In genomic region chr2:231348173-231348572, GRCh38 we compare ENCODE assay signal across 19 cellular contexts. TPM values are rescaled to one million over a fixed set of nuclear protein-coding genes. Genes with fewer than 3 reads are reported as not detected.
DNase-seq lines count a peak whose midpoint lies in the region; ATAC-seq, FAIRE-seq and TF ChIP-seq lines count a peak whose summit lies in the region.
"Had no signal": no experiment of that assay in that cellular context is flagged by ENCODE, and none has a peak within 500 bp of the region (broad histone marks: within the 10 kb centered on the region; RNA-seq: fewer than 3 reads in every experiment).

No MANE protein-coding gene starts in this region.

- no peaks in the 10 kb centered on the region for H3K9me1 ChIP-seq in K562 (ENCODE audit: control insufficient read depth, insufficient read depth, low read length)

- intact Hi-C loops in K562 (cut with micrococcal nuclease), result no loop called here

- peaks cover 40% of the 10 kb centered on the region for H3K36me3 Mint-ChIP-seq in chondrocyte (ENCODE audit: low read depth)

- peaks cover 10% of the 10 kb centered on the region for H3K4me1 Mint-ChIP-seq in chondrocyte (ENCODE audit: low read depth)

- H3K79me2 ChIP-seq in K562 (ENCODE audit: control insufficient read depth, insufficient read depth, low read length), result no peaks in the 10 kb centered on the region

- peaks cover 1% of the 10 kb centered on the region; the same call in 1 of the 2 replicates for H3K9me3 ChIP-seq in K562 (replicated peaks; ENCODE audit: control insufficient read depth, insufficient read depth, low read depth, low read length)
- H3K9me3 ChIP-seq: ovary, SJCRH30 had no signal

- H3K27ac Mint-ChIP-seq in chondrocyte (ENCODE audit: unreplicated experiment), result no peak overlapping the region

- H4K20me1 ChIP-seq in K562 (replicated peaks; ENCODE audit: control insufficient read depth, insufficient read depth, low read length), result no peaks in the 10 kb centered on the region

- H3K4me1 ChIP-seq in K562 (replicated peaks in 1 of 2; ENCODE audit: control insufficient read depth in 2 of 2, insufficient read depth in 2 of 2, low read length in 2 of 2), result peaks cover 0 to 5% of the 10 kb centered on the region in 2 experiments; a peak in 2 of 5 replicates
- H3K4me1 ChIP-seq: SJCRH30 had no signal

- no peak for TF ChIP-seq EP300 in K562 (IDR thresholded peaks at IDR 0.05; ENCODE audit: low read length)

- TF ChIP-seq CTCF in K562 (IDR thresholded peaks at IDR 0.05 in 2 of 3, conservative IDR thresholded peaks at IDR 0.05 in 1 of 3; ENCODE audit: insufficient read depth in 2 of 3, low read depth in 1 of 3, low read length in 3 of 3) (no peak), fibroblast of villous mesenchyme (IDR thresholded peaks at IDR 0.05; ENCODE audit: insufficient read depth, low read depth, low read length) (no peak), retinal pigment epithelial cell (conservative IDR thresholded peaks at IDR 0.05; ENCODE audit: low read depth, low read length) (no peak), chondrocyte (IDR thresholded peaks at IDR 0.05) (no peak)

- no peak for FAIRE-seq in K562 (lab: Jason Lieb, UNC)
- FAIRE-seq: frontal cortex, GM12878 had no signal

- BruUV-seq in K562 (replicated peaks; lab: Mats Ljungman, UMichigan), result no TSS peak

- TF ChIP-seq POLR2A in K562 (conservative IDR thresholded peaks at IDR 0.05), result no peak

- no peak overlapping the region for H3K4me3 Mint-ChIP-seq in chondrocyte (ENCODE audit: unreplicated experiment)

- in situ Hi-C loops in K562 (cut with MboI), result no loop called here

- no peaks in the 10 kb centered on the region for H3K36me3 ChIP-seq in K562 (ENCODE audit: control insufficient read depth, insufficient read depth, low read length)
- H3K36me3 ChIP-seq: ovary, SJCRH30 had no signal

- H3K27me3 ChIP-seq in K562 (ENCODE audit: control insufficient read depth in 2 of 2, insufficient read depth in 2 of 2, low read length in 2 of 2), result peaks cover 0 to 4% of the 10 kb centered on the region in 2 experiments; a peak in 1 of 5 replicates
- H3K27me3 ChIP-seq: ovary, SJCRH30 had no signal

- no peaks in the 10 kb centered on the region for H3K27me3 Mint-ChIP-seq in chondrocyte (ENCODE audit: low read depth)

- no peak for TF ChIP-seq RAD21 in K562 (CRISPR knock-in tag; conservative IDR thresholded peaks at IDR 0.05 in 1 of 2, IDR thresholded peaks at IDR 0.05 in 1 of 2)

- H3K9me3 Mint-ChIP-seq in chondrocyte (ENCODE audit: low read depth), result no peaks in the 10 kb centered on the region

- H3K27ac ChIP-seq in K562 (ENCODE audit: extremely low read depth, low read depth, low read length), result no peak overlapping the region
- H3K27ac ChIP-seq: ovary, SJCRH30 had no signal

- CTCF ChIA-PET in K562 (lab: Yijun Ruan, JAX; ENCODE audit: low intra/inter-chr PET ratio), result no interaction called here

- no peak overlapping the region for H3K4me2 ChIP-seq in K562 (ENCODE audit: insufficient read depth, low read length)

- no peak overlapping the region for H3K9ac ChIP-seq in K562 (ENCODE audit: insufficient read depth in 1 of 2, low read depth in 2 of 2, low read length in 2 of 2)

- no peak overlapping the region for H2AFZ ChIP-seq in K562 (ENCODE audit: low read depth, low read length)

- POLR2A ChIA-PET in K562 (lab: Yijun Ruan, JAX), result no interaction called here

- 0% methylated on average over 2 of the region's 2 CpGs for WGBS in K562 (ENCODE audit: insufficient coverage, low coverage, missing lambda C conversion rate)

- H3K4me3 ChIP-seq in K562 (no peak overlapping the region), fibroblast of villous mesenchyme (ENCODE audit: low read depth, low read length) (no peak overlapping the region), retinal pigment epithelial cell (ENCODE audit: low read length) (no peak overlapping the region)
- H3K4me3 ChIP-seq: GM12878, ovary, SJCRH30 had no signal

- no peak for ATAC-seq in K562
- no peak for ATAC-seq in SK-N-SH treated with all-trans-retinoic acid at 6 μM for 48 hours
- ATAC-seq: GM12878 had no signal

- DNase-seq in HT-29 (ENCODE audit: low spot score), result peak; percentile 12
- DNase-seq in K562 (ENCODE audit: extremely low read depth in 1 of 4, low spot score in 3 of 4), result no peak
- peak; percentile 80 for DNase-seq in fibroblast of villous mesenchyme (ENCODE audit: low read depth)
- DNase-seq in retinal pigment epithelial cell (ENCODE audit: low read depth), result peak; percentile 21
- no peak for DNase-seq in mucosa of gallbladder (ENCODE audit: low spot score)
- no peak for DNase-seq in chondrocyte (ENCODE audit: low spot score)
- DNase-seq in activated CD8-positive, alpha-beta memory T cell treated with anti-CD3 and anti-CD28 coated beads for 24 hours, result no peak
- DNase-seq: activated CD4-positive, alpha-beta T cell treated with anti-CD3 and anti-CD28 coated beads, Interleukin-2, amount 50 U/mL, for 1 hour; activated T-cell treated with anti-CD3 and anti-CD28 coated beads, Interleukin-2, amount 50 U/mL, for 48 hours; amniotic stem cell; HCEC 1CT; NCI-H1092; ovary; SJCRH30; stimulated activated naive CD4-positive, alpha-beta T cell treated with Interleukin-2 at 50 U/mL for 16 hours; T1000 had no signal

TF ChIP-seq in K562, 482 proteins besides CTCF, POLR2A, EP300 and RAD21:
- TF ChIP-seq CHD1 (IDR thresholded peaks at IDR 0.05; ENCODE audit: low read length), result no peak
- no peak for TF ChIP-seq RBM22 (IDR thresholded peaks at IDR 0.05; ENCODE audit: low read depth, low read length, poor library complexity, severe bottlenecking)
- 0 out of 2 replicates have a peak, but pooled peaks have one; percentile 12 for TF ChIP-seq CEBPB (tag; IDR thresholded peaks at IDR 0.05)

TF ChIP-seq in SK-N-SH treated with all-trans-retinoic acid at 6 μM for 48 hours, 23 proteins besides CTCF, POLR2A, EP300 and RAD21:
- TF ChIP-seq OSR1 (CRISPR knock-in tag; IDR thresholded peaks at IDR 0.05) (no peak), ARNTL (CRISPR knock-in tag; IDR thresholded peaks at IDR 0.05; ENCODE audit: borderline replicate concordance, low read depth) (no peak), RARB (CRISPR knock-in tag; IDR thresholded peaks at IDR 0.05) (no peak), ESRRG (CRISPR knock-in tag; IDR thresholded peaks at IDR 0.05) (no peak), ZNF8 (CRISPR knock-in tag; IDR thresholded peaks at IDR 0.05) (no peak), ZFP3 (CRISPR knock-in tag; IDR thresholded peaks at IDR 0.05) (no peak), CREB5 (CRISPR knock-in tag; IDR thresholded peaks at IDR 0.05; ENCODE audit: low read depth) (no peak), TSHZ2 (CRISPR knock-in tag; IDR thresholded peaks at IDR 0.05) (no peak), ISL1 (CRISPR knock-in tag; IDR thresholded peaks at IDR 0.05) (no peak)
TF ChIP-seq in SK-N-SH treated with all-trans-retinoic acid at 6 μM for 48 hours: peak in this region for 0.

RNA-seq across cellular contexts. Expression of gene B3GNT7, which starts 47.3 kb away (rescaled TPM):
- 3.2 and 3.6 TPM in 2 replicates for total RNA-seq in HT-29 (2014; rRNA removed; shearing (Covaris generic))
- not detected in 2 replicates for total RNA-seq in K562 (2011; cell fraction: chromatin; rRNA removed; ENCODE audit: low replicate concordance)
- not detected in 2 replicates for total RNA-seq in K562 (2011; cell fraction: nucleolus; rRNA removed)
- not detected in 2 replicates for total RNA-seq in K562 (2011; cell fraction: nucleoplasm; rRNA removed)
- not detected in 2 replicates for total RNA-seq in K562 (2014; rRNA removed)
- total RNA-seq in K562 (2014; rRNA removed; fragmentation: Illumina TruSeq; extraction: Trizol), result not detected in 2 replicates
- total RNA-seq in K562 (2015; rRNA removed; fragmentation: Illumina TruSeq; extraction: Trizol), result not detected in 2 replicates
- 0.20 and 0.69 TPM in 2 replicates for total RNA-seq in K562 (2021)
- not detected in 2 replicates for polyA plus RNA-seq in K562 (2011; rRNA removed)
- polyA plus RNA-seq in K562 (2011; cell fraction: cytosol; rRNA removed), result not detected in 2 replicates
- 0.09 TPM in 1 of 2 replicates, not detected in the other for polyA plus RNA-seq in K562 (2011; cell fraction: nucleus; rRNA removed)
- not detected in 2 replicates for polyA plus RNA-seq in K562 (2012)
- polyA plus RNA-seq in K562 (2014; fragmentation: Illumina TruSeq; extraction: Trizol), result not detected in 2 replicates
- polyA plus RNA-seq in K562 (2014; fragmentation: Nextera tagmentation; extraction: Ambion mirVana), result not detected
- polyA plus RNA-seq in K562 (2014; rRNA removed), result not detected in 2 replicates
- polyA minus RNA-seq in K562 (2011; rRNA and poly(A)+ RNA removed), result not detected in 2 replicates
- not detected in 2 replicates for polyA minus RNA-seq in K562 (2011; cell fraction: cytosol; rRNA and poly(A)+ RNA removed)
- polyA minus RNA-seq in K562 (2011; cell fraction: nucleus; rRNA and poly(A)+ RNA removed), result not detected in 2 replicates
- total RNA-seq in fibroblast of villous mesenchyme, result 0.43 and 0.64 TPM in 2 replicates
- 281 TPM for total RNA-seq in mucosa of gallbladder
- 1.7 to 1.9 TPM (median 1.8 TPM) in 3 replicates for total RNA-seq in chondrocyte

Comparison
In these comparisons a context has a peak if more than half of its experiments do, and no peak if none do; other contexts are left out.
1. DNase-seq: peak in HT-29 (single experiment), fibroblast of villous mesenchyme (single experiment) and retinal pigment epithelial cell (single experiment); none in K562 (0 of 4), mucosa of gallbladder (single experiment), chondrocyte (single experiment) and activated CD8-positive, alpha-beta memory T cell treated with anti-CD3 and anti-CD28 coated beads for 24 hours (single experiment).
2. RNA of gene B3GNT7, which starts 47.3 kb away (total RNA-seq): 281 TPM in mucosa of gallbladder (single experiment); 3.2 to 3.6 TPM in HT-29, 1.7 to 1.9 TPM in chondrocyte, 0.43 to 0.64 TPM in fibroblast of villous mesenchyme and 0.20 to 0.69 TPM in K562; every median in the first group is over 10 times any median in the second.